In the genomic region with DNA sequence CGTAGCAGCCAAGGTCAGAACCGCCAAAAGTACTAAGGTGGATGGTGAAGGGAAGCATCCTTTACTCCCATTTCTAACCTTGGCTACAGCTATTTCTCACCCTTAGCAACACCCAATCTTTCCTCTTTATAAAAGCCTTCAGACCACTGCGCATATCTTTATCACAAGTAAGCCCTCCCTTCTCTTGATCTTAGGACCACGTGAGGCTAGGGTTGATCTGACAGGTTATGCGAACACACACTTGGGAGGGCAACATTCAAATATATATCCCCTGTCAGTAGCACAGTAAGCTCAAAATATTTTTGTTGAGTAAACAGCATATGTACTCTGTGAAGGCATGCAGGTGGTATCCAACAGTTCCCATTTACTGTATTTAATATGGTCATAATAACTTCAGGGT, we compare ENCODE assay signal across 8 cellular contexts. TPM values are rescaled to one million over a fixed set of nuclear protein-coding genes. Genes with fewer than 3 reads are reported as not detected.
DNase-seq lines count a peak whose midpoint lies in the region; ATAC-seq and TF ChIP-seq lines count a peak whose summit lies in the region.

No MANE protein-coding gene starts in this region.

- peak overlapping the region; percentile 53; the same call in 1 of the 2 replicates for H4K5ac ChIP-seq in IMR-90 (ENCODE audit: low read depth, low read length)

- H3K79me1 ChIP-seq in IMR-90 (ENCODE audit: low read depth in 1 of 2, low read length in 2 of 2): peaks cover 18 to 40% of the 10 kb centered on the region in 2 experiments

- CTCF ChIA-PET in IMR-90 (lab: Yijun Ruan, JAX): interaction anchor here (1.2 to 1.3 kb wide), 3 partner anchors 11 to 37 kb away, joined by 3 read pairs; no protein-coding TSS in a partner anchor

- H3K23ac ChIP-seq in IMR-90 (ENCODE audit: low read depth, low read length): peak overlapping the region; percentile 77

- in situ Hi-C loops in IMR-90 (cut with MboI; ENCODE audit: low sequenced_read_pairs): no loop called here

- DNase-seq in IMR-90: no peak
- no peak for DNase-seq in chondrocyte (ENCODE audit: low spot score)
- DNase-seq in D341Med (ENCODE audit: low spot score): no peak
- no peak for DNase-seq in NK-92 treated with Interleukin-12 subunit alpha and Interleukin-12 subunit beta, amount 100 ng/mL, for 24 hours (lab: John Stamatoyannopoulos, UW)
- DNase-seq in ovary: no peak

- no TSS peak for BruUV-seq in IMR-90 (replicated peaks; lab: Mats Ljungman, UMichigan)

- H3K9me3 Mint-ChIP-seq in chondrocyte (ENCODE audit: low read depth) (no peaks in the 10 kb centered on the region), nephron (no peaks in the 10 kb centered on the region)

- peak overlapping the region; percentile 81 to 93 (median 84) for H3K4me3 ChIP-seq in BLaER1 treated with 17β-estradiol and CSF1 and Interleukin-3, amounts not matched to agents 10 nM and 100 nM
- H3K4me3 ChIP-seq in IMR-90 (ENCODE audit: insufficient read depth, low read depth, low read length): peak overlapping the region; percentile 72
- H3K4me3 ChIP-seq in ovary: no peak overlapping the region

- peak overlapping the region; percentile 41; the same call in 2 of the 3 replicates for H2BK15ac ChIP-seq in IMR-90 (ENCODE audit: low read depth, low read length)

- H2BK120ac ChIP-seq in IMR-90 (ENCODE audit: low read depth, low read length): peak overlapping the region; percentile 88

- TF ChIP-seq POLR2A in IMR-90 (IDR thresholded peaks at IDR 0.05; ENCODE audit: low read depth, low read length) (no peak), ovary (IDR thresholded peaks at IDR 0.05) (no peak)

- H3K9me1 ChIP-seq in IMR-90 (ENCODE audit: insufficient read depth, low read length): peaks cover 7% of the 10 kb centered on the region

- peak overlapping the region; percentile 40 for H2BK5ac ChIP-seq in IMR-90 (ENCODE audit: low read depth, low read length, poor library complexity, severe bottlenecking)

- H2BK20ac ChIP-seq in IMR-90 (ENCODE audit: low read depth, low read length): peak overlapping the region; percentile 41

- no peaks in the 10 kb centered on the region; a peak in 3 of 22 replicates for H4K20me1 ChIP-seq in BLaER1 treated with 17β-estradiol and CSF1 and Interleukin-3, amounts not matched to agents 10 nM and 100 nM
- H4K20me1 ChIP-seq in IMR-90 (ENCODE audit: insufficient read depth, low read length): no peaks in the 10 kb centered on the region

- H2AK5ac ChIP-seq in IMR-90 (ENCODE audit: low read depth, low read length): peak overlapping the region; percentile 81

- H3K9me3 ChIP-seq in BLaER1 treated with 17β-estradiol and CSF1 and Interleukin-3, amounts not matched to agents 10 nM and 100 nM (replicated peaks in 1 of 11): peaks cover 0 to 5% (median 0%) of the 10 kb centered on the region in 11 experiments; a peak in 1 of 22 replicates
- H3K9me3 ChIP-seq in IMR-90 (ENCODE audit: control insufficient read depth, insufficient read depth, low read length) (no peaks in the 10 kb centered on the region), ovary (no peaks in the 10 kb centered on the region)

- intact Hi-C loops in IMR-90 (cut with micrococcal nuclease): loop anchor here (5.0 to 10.0 kb wide), 2 partner anchors 39 to 1679 kb away; no protein-coding TSS in a partner anchor
- intact Hi-C loops in ovary (cut with DNase I): no loop called here

- peak overlapping the region; percentile 79 for H2AK9ac ChIP-seq in IMR-90 (replicated peaks; ENCODE audit: low read depth, low read length, poor library complexity)

- peak overlapping the region; percentile 80 for H3K4ac ChIP-seq in IMR-90 (ENCODE audit: low read depth, low read length)

- peak overlapping the region; percentile 85 for H2AFZ ChIP-seq in IMR-90 (replicated peaks; ENCODE audit: low read length, poor library complexity)

- peak overlapping the region; percentile 81 for H3K4me3 Mint-ChIP-seq in chondrocyte (ENCODE audit: unreplicated experiment)
- H3K4me3 Mint-ChIP-seq in nephron: peak overlapping the region; percentile 85 to 92 (median 90)

- dilution Hi-C loops in IMR-90 (cut with HindIII; ENCODE audit: low sequenced_read_pairs, unreplicated experiment): no loop called here

- H3K27me3 Mint-ChIP-seq in chondrocyte (ENCODE audit: low read depth) (no peaks in the 10 kb centered on the region), nephron (ENCODE audit: low read depth) (no peaks in the 10 kb centered on the region)

- H3K4me2 ChIP-seq in BLaER1 treated with 17β-estradiol and CSF1 and Interleukin-3, amounts not matched to agents 10 nM and 100 nM: peak overlapping the region; percentile 73 to 97 (median 89)
- H3K4me2 ChIP-seq in IMR-90 (ENCODE audit: low read depth, low read length): peak overlapping the region; percentile 96

- WGBS in IMR-90 (ENCODE audit: extremely low coverage in 2 of 2, insufficient read length in 1 of 2), 2 experiments: no CpG with 5 or more reads among the region's 5 CpGs
- whole genome bisulfite sequencing in ovary, 3 donors: 64 to 71% (median 70%) methylated on average over 5 of the region's 5 CpGs

- TF ChIP-seq CTCF in IMR-90 (conservative IDR thresholded peaks at IDR 0.05; ENCODE audit: low read depth, low read length): no peak
- no peak for TF ChIP-seq CTCF in chondrocyte (IDR thresholded peaks at IDR 0.05)
- TF ChIP-seq CTCF in nephron (IDR thresholded peaks at IDR 0.05; ENCODE audit: unreplicated experiment in 3 of 3): no peak
- no peak for TF ChIP-seq CTCF in ovary (IDR thresholded peaks at IDR 0.05)

- H3K4me1 Mint-ChIP-seq in chondrocyte (ENCODE audit: low read depth): peaks cover 36% of the 10 kb centered on the region
- H3K4me1 Mint-ChIP-seq in nephron: peaks cover 44% of the 10 kb centered on the region

- peaks cover 21 to 65% (median 29%) of the 10 kb centered on the region in 10 experiments for H3K4me1 ChIP-seq in BLaER1 treated with 17β-estradiol and CSF1 and Interleukin-3, amounts not matched to agents 10 nM and 100 nM
- H3K4me1 ChIP-seq in IMR-90 (ENCODE audit: control insufficient read depth, insufficient read depth, low read length): peaks cover 7% of the 10 kb centered on the region
- peaks cover 6% of the 10 kb centered on the region for H3K4me1 ChIP-seq in ovary (ENCODE audit: insufficient read depth)

- H3K18ac ChIP-seq in IMR-90 (ENCODE audit: low read depth, low read length): peak overlapping the region; percentile 3; the same call in 1 of the 2 replicates

- peak overlapping the region; percentile 72 to 94; a peak in 3 of 4 replicates for H4K8ac ChIP-seq in IMR-90 (ENCODE audit: low read depth in 2 of 2, low read length in 2 of 2)

- no peak for TF ChIP-seq EP300 in ovary (IDR thresholded peaks at IDR 0.05)

- H3K27ac Mint-ChIP-seq in chondrocyte (ENCODE audit: unreplicated experiment): peak overlapping the region; percentile 89
- peak overlapping the region; percentile 82 to 98 (median 97) for H3K27ac Mint-ChIP-seq in nephron

- H3K36me3 ChIP-seq in BLaER1 treated with 17β-estradiol and CSF1 and Interleukin-3, amounts not matched to agents 10 nM and 100 nM: 0 out of 22 replicates have a peak, but pooled peaks cover 0 to 6% (median 0%) of the 10 kb centered on the region in 11 experiments
- H3K36me3 ChIP-seq in IMR-90 (ENCODE audit: control insufficient read depth, insufficient read depth, low read length) (no peaks in the 10 kb centered on the region), ovary (no peaks in the 10 kb centered on the region)

- H3K56ac ChIP-seq in IMR-90 (ENCODE audit: extremely low read depth, insufficient read depth, low read length): peak overlapping the region; percentile 67; the same call in 1 of the 2 replicates

- H3K36me3 Mint-ChIP-seq in chondrocyte (ENCODE audit: low read depth) (no peaks in the 10 kb centered on the region), nephron (ENCODE audit: low read depth) (no peaks in the 10 kb centered on the region)

- no peak for ATAC-seq in IMR-90 (ENCODE audit: low read depth)
- ATAC-seq in HG03439 (IDR thresholded peaks at IDR 0.05; ENCODE audit: unreplicated experiment): no peak

- no peaks in the 10 kb centered on the region for H3K27me3 ChIP-seq in BLaER1 treated with 17β-estradiol and CSF1 and Interleukin-3, amounts not matched to agents 10 nM and 100 nM
- H3K27me3 ChIP-seq in IMR-90 (ENCODE audit: control insufficient read depth, insufficient read depth, low read length) (no peaks in the 10 kb centered on the region), ovary (no peaks in the 10 kb centered on the region)

- TF ChIP-seq RAD21 in IMR-90 (IDR thresholded peaks at IDR 0.05; ENCODE audit: low read length): no peak

- H3K9ac ChIP-seq in BLaER1 treated with 17β-estradiol and CSF1 and Interleukin-3, amounts not matched to agents 10 nM and 100 nM: peak overlapping the region; percentile 94 to 97 (median 96)
- peak overlapping the region; percentile 52 for H3K9ac ChIP-seq in IMR-90 (ENCODE audit: low read depth, low read length)

- peak overlapping the region; percentile 58; the same call in 1 of the 2 replicates for H4K91ac ChIP-seq in IMR-90 (ENCODE audit: insufficient read depth, low read depth, low read length)

- H3K27ac ChIP-seq in BLaER1 treated with 17β-estradiol and CSF1 and Interleukin-3, amounts not matched to agents 10 nM and 100 nM: peak overlapping the region in 7 of 11 experiments; percentile 91 to 98 (median 96); a peak in 17 of 22 replicates
- H3K27ac ChIP-seq in IMR-90 (ENCODE audit: insufficient read depth, low read length): peak overlapping the region; percentile 79; the same call in 1 of the 2 replicates
- H3K27ac ChIP-seq in ovary: peak overlapping the region in 1 of 2 donors; percentile 94

- POLR2A ChIA-PET in IMR-90 (lab: Charles Lee; ENCODE audit: unreplicated experiment): no interaction called here

- peak overlapping the region; percentile 93 for H3K14ac ChIP-seq in IMR-90 (replicated peaks; ENCODE audit: low read depth, low read length)

TF ChIP-seq in IMR-90, 13 proteins besides CTCF, POLR2A, EP300 and RAD21 (continues in another document):
- no peak for TF ChIP-seq RCOR1 (IDR thresholded peaks at IDR 0.05; ENCODE audit: insufficient replicate concordance, low read length)
- TF ChIP-seq, protein P1, sequence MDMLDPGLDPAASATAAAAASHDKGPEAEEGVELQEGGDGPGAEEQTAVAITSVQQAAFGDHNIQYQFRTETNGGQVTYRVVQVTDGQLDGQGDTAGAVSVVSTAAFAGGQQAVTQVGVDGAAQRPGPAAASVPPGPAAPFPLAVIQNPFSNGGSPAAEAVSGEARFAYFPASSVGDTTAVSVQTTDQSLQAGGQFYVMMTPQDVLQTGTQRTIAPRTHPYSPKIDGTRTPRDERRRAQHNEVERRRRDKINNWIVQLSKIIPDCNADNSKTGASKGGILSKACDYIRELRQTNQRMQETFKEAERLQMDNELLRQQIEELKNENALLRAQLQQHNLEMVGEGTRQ (IDR thresholded peaks at IDR 0.05; ENCODE audit: low read depth, low read length): no peak
- TF ChIP-seq FOS (IDR thresholded peaks at IDR 0.05; ENCODE audit: low read depth, low read length): no peak
- no peak for TF ChIP-seq CEBPB (IDR thresholded peaks at IDR 0.05; ENCODE audit: low read depth, low read length)
- TF ChIP-seq NFE2L2 (IDR thresholded peaks at IDR 0.05; ENCODE audit: low read depth, low read length): no peak

RNA-seq across cellular contexts. Expression of a gene that starts 1.5 kb away (rescaled TPM):
- total RNA-seq in IMR-90 (2012; rRNA removed) (14.7 and 16.0 TPM in 2 replicates), chondrocyte (42.6 to 45.1 TPM (median 45.0 TPM) in 3 replicates), ovary (10 to 100 TPM in 1 of 7 donors, 1 to 10 TPM in 6; 5.8 to 10.6 (median 7.6) TPM)
- polyA plus RNA-seq in IMR-90 (2012; rRNA removed) (16.3 TPM in 2 replicates), ovary (1 to 10 TPM; 3.1 to 8.7 TPM)
- 11.7 and 12.5 TPM in 2 replicates for polyA plus RNA-seq in IMR-90 (2012; cell fraction: cytosol; rRNA removed)
- 3.4 and 7.0 TPM in 2 replicates for polyA plus RNA-seq in IMR-90 (2012; cell fraction: nucleus; rRNA removed; ENCODE audit: low replicate concordance)
